In the genomic region with DNA sequence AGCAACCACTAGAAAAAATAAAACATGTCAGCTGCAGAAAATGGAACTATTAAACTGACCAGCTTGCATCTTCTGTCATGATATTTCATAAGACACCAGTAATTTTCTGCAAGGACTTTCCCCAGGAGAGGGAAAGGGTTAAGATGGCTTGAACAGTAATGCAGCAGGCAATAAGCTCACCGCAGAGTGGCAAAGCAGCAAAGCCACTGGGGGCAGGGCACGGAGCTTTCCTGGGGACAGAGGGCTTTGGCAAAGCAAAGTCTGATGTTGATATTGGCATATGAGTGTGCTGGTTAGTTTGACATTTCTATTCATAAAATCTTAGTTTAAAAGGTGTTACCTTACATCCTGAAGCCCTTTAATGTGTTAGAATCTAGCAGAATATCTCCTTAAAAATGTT, we compare ENCODE assay signal across 1 cellular context.
TF ChIP-seq lines count a peak whose summit lies in the region.

No MANE protein-coding gene starts in this region.

TF ChIP-seq in neural cell, 6 proteins besides CTCF, POLR2A, EP300 and RAD21:
- no peak for TF ChIP-seq EZH2 (IDR thresholded peaks at IDR 0.05; ENCODE audit: borderline replicate concordance, insufficient read depth, low read length, poor library complexity, severe bottlenecking)
- no peak for TF ChIP-seq SMC3 (conservative IDR thresholded peaks at IDR 0.05; ENCODE audit: poor library complexity)
- no peak for TF ChIP-seq TAF1 (IDR thresholded peaks at IDR 0.05; ENCODE audit: low read depth)
- TF ChIP-seq POLR2AphosphoS5 (IDR thresholded peaks at IDR 0.05), result no peak
- no peak for TF ChIP-seq MXI1 (conservative IDR thresholded peaks at IDR 0.05; ENCODE audit: poor library complexity, severe bottlenecking)
- TF ChIP-seq, protein P1, sequence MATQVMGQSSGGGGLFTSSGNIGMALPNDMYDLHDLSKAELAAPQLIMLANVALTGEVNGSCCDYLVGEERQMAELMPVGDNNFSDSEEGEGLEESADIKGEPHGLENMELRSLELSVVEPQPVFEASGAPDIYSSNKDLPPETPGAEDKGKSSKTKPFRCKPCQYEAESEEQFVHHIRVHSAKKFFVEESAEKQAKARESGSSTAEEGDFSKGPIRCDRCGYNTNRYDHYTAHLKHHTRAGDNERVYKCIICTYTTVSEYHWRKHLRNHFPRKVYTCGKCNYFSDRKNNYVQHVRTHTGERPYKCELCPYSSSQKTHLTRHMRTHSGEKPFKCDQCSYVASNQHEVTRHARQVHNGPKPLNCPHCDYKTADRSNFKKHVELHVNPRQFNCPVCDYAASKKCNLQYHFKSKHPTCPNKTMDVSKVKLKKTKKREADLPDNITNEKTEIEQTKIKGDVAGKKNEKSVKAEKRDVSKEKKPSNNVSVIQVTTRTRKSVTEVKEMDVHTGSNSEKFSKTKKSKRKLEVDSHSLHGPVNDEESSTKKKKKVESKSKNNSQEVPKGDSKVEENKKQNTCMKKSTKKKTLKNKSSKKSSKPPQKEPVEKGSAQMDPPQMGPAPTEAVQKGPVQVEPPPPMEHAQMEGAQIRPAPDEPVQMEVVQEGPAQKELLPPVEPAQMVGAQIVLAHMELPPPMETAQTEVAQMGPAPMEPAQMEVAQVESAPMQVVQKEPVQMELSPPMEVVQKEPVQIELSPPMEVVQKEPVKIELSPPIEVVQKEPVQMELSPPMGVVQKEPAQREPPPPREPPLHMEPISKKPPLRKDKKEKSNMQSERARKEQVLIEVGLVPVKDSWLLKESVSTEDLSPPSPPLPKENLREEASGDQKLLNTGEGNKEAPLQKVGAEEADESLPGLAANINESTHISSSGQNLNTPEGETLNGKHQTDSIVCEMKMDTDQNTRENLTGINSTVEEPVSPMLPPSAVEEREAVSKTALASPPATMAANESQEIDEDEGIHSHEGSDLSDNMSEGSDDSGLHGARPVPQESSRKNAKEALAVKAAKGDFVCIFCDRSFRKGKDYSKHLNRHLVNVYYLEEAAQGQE (IDR thresholded peaks at IDR 0.05; ENCODE audit: borderline replicate concordance), result no peak
